In genomic region chr16:9567674-9568073, GRCh38 we compare ENCODE assay signal across 25 cellular contexts.
A peak's percentile ranks its signal among the peaks of the same experiment; 100 is the strongest.
DNase-seq lines count a peak whose midpoint lies in the region; ATAC-seq and TF ChIP-seq lines count a peak whose summit lies in the region.
"Had no signal": no experiment of that assay in that cellular context is flagged by ENCODE, and none has a peak within 500 bp of the region (broad histone marks: within the 10 kb centered on the region; RNA-seq: fewer than 3 reads in every experiment).

No MANE protein-coding gene starts in this region.

- H3K27me3 ChIP-seq in H9 (ENCODE audit: insufficient read depth, low read length) (no peaks in the 10 kb centered on the region; the same call in 1 of the 2 replicates), smooth muscle cell (ENCODE audit: low read depth) (no peaks in the 10 kb centered on the region), foreskin keratinocyte (no peaks in the 10 kb centered on the region)
- H3K27me3 ChIP-seq: neural progenitor cell, right atrium auricular region had no signal

- no peaks in the 10 kb centered on the region for H3F3A ChIP-seq in smooth muscle cell (ENCODE audit: low read depth)

- H3K23me2 ChIP-seq in H9 (ENCODE audit: insufficient read length, low read depth, low read length, poor library complexity, severe bottlenecking) = no peaks in the 10 kb centered on the region

- H3K4me1 ChIP-seq in H9 (ENCODE audit: insufficient read depth, low read length) (peaks cover 4% of the 10 kb centered on the region; the same call in 1 of the 2 replicates), smooth muscle cell (ENCODE audit: low read depth) (no peaks in the 10 kb centered on the region), foreskin keratinocyte (no peaks in the 10 kb centered on the region)
- H3K4me1 ChIP-seq: A549, HAP-1, right atrium auricular region had no signal

- H3K79me2 ChIP-seq in H9 (ENCODE audit: insufficient read depth, low read length) = no peaks in the 10 kb centered on the region
- H3K79me2 ChIP-seq in smooth muscle cell (ENCODE audit: low read depth) = no peaks in the 10 kb centered on the region

- peak overlapping the region; percentile 27 for H3K18ac ChIP-seq in H9 (ENCODE audit: insufficient read length, low read depth, low read length)

- H2BK5ac ChIP-seq in H9 (ENCODE audit: insufficient read length, low read length) = no peak overlapping the region

- H4K20me1 ChIP-seq in H9 (ENCODE audit: control insufficient read depth, insufficient read depth, insufficient read length) (no peaks in the 10 kb centered on the region), smooth muscle cell (ENCODE audit: low read depth) (no peaks in the 10 kb centered on the region)

- no peak overlapping the region for H4K8ac ChIP-seq in H9 (replicated peaks; ENCODE audit: insufficient read length, low read depth, low read length)

- H3K4me3 Mint-ChIP-seq in activated CD4-positive, alpha-beta T cell treated with anti-CD3 and anti-CD28 coated beads for 36 hours = no peak overlapping the region
- no peak overlapping the region for H3K4me3 Mint-ChIP-seq in H9
- H3K4me3 Mint-ChIP-seq: effector memory CD8-positive, alpha-beta T cell; neural progenitor cell had no signal

- no peaks in the 10 kb centered on the region for H3K9me3 ChIP-seq in H9 (ENCODE audit: control insufficient read depth, low read depth, low read length)
- no peaks in the 10 kb centered on the region for H3K9me3 ChIP-seq in smooth muscle cell (replicated peaks; ENCODE audit: low read depth)
- H3K9me3 ChIP-seq: A549, HAP-1, right atrium auricular region had no signal

- H3K4me1 Mint-ChIP-seq in activated CD4-positive, alpha-beta T cell treated with anti-CD3 and anti-CD28 coated beads for 36 hours = no peaks in the 10 kb centered on the region
- peaks cover 12 to 17% of the 10 kb centered on the region in 2 experiments for H3K4me1 Mint-ChIP-seq in H9
- H3K4me1 Mint-ChIP-seq: CD4-positive, alpha-beta memory T cell; neural progenitor cell had no signal

- H3K27ac Mint-ChIP-seq in activated CD4-positive, alpha-beta T cell treated with anti-CD3 and anti-CD28 coated beads for 36 hours = no peak overlapping the region
- no peak overlapping the region; a peak in 1 of 7 replicates for H3K27ac Mint-ChIP-seq in H9
- H3K27ac Mint-ChIP-seq: CD4-positive, alpha-beta memory T cell; effector memory CD8-positive, alpha-beta T cell; neural progenitor cell had no signal

- no peak overlapping the region for H2AK5ac ChIP-seq in H9 (ENCODE audit: insufficient read length, low read length)

- H2BK12ac ChIP-seq in H9 (ENCODE audit: insufficient read length, low read depth, low read length) = no peak overlapping the region

- POLR2A ChIA-PET in activated CD4-positive, alpha-beta T cell treated with anti-CD3 and anti-CD28 coated beads for 36 hours (lab: Charles Lee) = interaction anchor here (0.6 kb wide), 1 partner anchor 55 kb away, joined by 4 read pairs; no protein-coding TSS in a partner anchor

- no peaks in the 10 kb centered on the region for H3K27me3 Mint-ChIP-seq in activated CD4-positive, alpha-beta T cell treated with anti-CD3 and anti-CD28 coated beads for 36 hours
- H3K27me3 Mint-ChIP-seq in H9 (ENCODE audit: low read depth) = no peaks in the 10 kb centered on the region
- H3K27me3 Mint-ChIP-seq: CD4-positive, alpha-beta memory T cell; effector memory CD8-positive, alpha-beta T cell had no signal

- H3K4me2 ChIP-seq in H9 (ENCODE audit: insufficient read depth, insufficient read length, low read length) (no peak overlapping the region), smooth muscle cell (peak overlapping the region; percentile 11)
- H3K4me2 ChIP-seq: A549, neural progenitor cell had no signal

- H2AFZ ChIP-seq in H9 (ENCODE audit: low read length) (no peak overlapping the region), smooth muscle cell (ENCODE audit: low read depth) (peak overlapping the region; percentile 14)
- H2AFZ ChIP-seq: neural progenitor cell had no signal

- peak; percentile 34 for DNase-seq in activated CD4-positive, alpha-beta T cell treated with anti-CD3 and anti-CD28 coated beads for 36 hours
- DNase-seq in activated CD4-positive, alpha-beta T cell treated with anti-CD3 and anti-CD28 coated beads, Interleukin-2, amount 50 U/mL, for 1 hour = no peak
- DNase-seq in H9 (no peak), NCI-H774 (lab: John Stamatoyannopoulos, UW) (peak; percentile 5), smooth muscle cell (lab: John Stamatoyannopoulos, UW; ENCODE audit: unreplicated experiment) (peak; percentile 9), cerebellar nuclear complex (lab: John Stamatoyannopoulos, UW) (no peak), foreskin keratinocyte (no peak)
- DNase-seq: activated naive CD4-positive, alpha-beta T cell; activated T-cell treated with anti-CD3 and anti-CD28 coated beads, Interleukin-2, amount 50 U/mL, for 48 hours; AML-193; caudate nucleus; CD4-positive, alpha-beta memory T cell; cortex of kidney; effector memory CD8-positive, alpha-beta T cell; glutamatergic neuron; NCI-H526 treated with DMSO at 0.1 percent for 48 hours; SHP77 treated with DMSO at 0.1 percent for 48 hours; small intestine; stimulated activated naive CD4-positive, alpha-beta T cell treated with Interleukin-2 at 50 U/mL for 16 hours had no signal

- no peak overlapping the region for H3T11ph ChIP-seq in H9 (ENCODE audit: low read length)

- H3K27ac ChIP-seq in H9 (ENCODE audit: insufficient read length, low read depth, low read length) (no peak overlapping the region), smooth muscle cell (ENCODE audit: low read depth) (peak overlapping the region; percentile 10), foreskin keratinocyte (no peak overlapping the region)
- H3K27ac ChIP-seq: A549, neural progenitor cell, right atrium auricular region had no signal

- H3K4ac ChIP-seq in H9 (ENCODE audit: low read depth, low read length) = no peak overlapping the region

- no peak overlapping the region for H3K9ac ChIP-seq in H9 (ENCODE audit: extremely low read depth, insufficient read length, low read length)
- no peak overlapping the region for H3K9ac ChIP-seq in smooth muscle cell (ENCODE audit: low read depth)
- H3K9ac ChIP-seq: neural progenitor cell had no signal

- TF ChIP-seq CTCF in H9 (conservative IDR thresholded peaks at IDR 0.05) (no peak), smooth muscle cell (IDR thresholded peaks at IDR 0.05; ENCODE audit: borderline replicate concordance, insufficient read depth, poor library complexity, severe bottlenecking) (no peak), foreskin keratinocyte (conservative IDR thresholded peaks at IDR 0.05) (no peak)

- no peak overlapping the region for H2BK120ac ChIP-seq in H9 (ENCODE audit: low read depth, low read length, poor library complexity, severe bottlenecking)

- no peak overlapping the region for H2BK20ac ChIP-seq in H9 (ENCODE audit: low read depth, low read length, poor library complexity, severe bottlenecking)

- no peak overlapping the region for H4K5ac ChIP-seq in H9 (ENCODE audit: insufficient read length, low read depth, low read length)

- intact Hi-C loops in activated CD4-positive, alpha-beta T cell treated with anti-CD3 and anti-CD28 coated beads for 36 hours (cut with DNase I, micrococcal nuclease) = no loop called here

- H3K4me3 ChIP-seq in smooth muscle cell = no peak overlapping the region
- H3K4me3 ChIP-seq: A549, HAP-1, neural progenitor cell, right atrium auricular region had no signal

- H2BK15ac ChIP-seq in H9 (ENCODE audit: low read depth, low read length) = no peak overlapping the region

- peaks cover 3% of the 10 kb centered on the region for H3K9me3 Mint-ChIP-seq in activated CD4-positive, alpha-beta T cell treated with anti-CD3 and anti-CD28 coated beads for 36 hours (ENCODE audit: low read depth)
- no peaks in the 10 kb centered on the region for H3K9me3 Mint-ChIP-seq in H9

- H3K36me3 ChIP-seq in smooth muscle cell (ENCODE audit: low read depth) = no peaks in the 10 kb centered on the region
- H3K36me3 ChIP-seq: HAP-1, neural progenitor cell, right atrium auricular region had no signal

- no CpG with 5 or more reads among the region's 7 CpGs for WGBS in H9 (ENCODE audit: extremely low coverage, insufficient read length, low lambda C conversion rate)
- 37% methylated on average over 7 of the region's 7 CpGs for WGBS in smooth muscle cell (ENCODE audit: low lambda C conversion rate)

- no peak overlapping the region for H3K56ac ChIP-seq in H9 (ENCODE audit: insufficient read length, low read depth, low read length)

- H3K23ac ChIP-seq in H9 (ENCODE audit: insufficient read length, low read depth, low read length) = no peak overlapping the region

- no peak overlapping the region for H3K14ac ChIP-seq in H9 (ENCODE audit: insufficient read depth, low read length)

- no peak overlapping the region for H4K91ac ChIP-seq in H9 (ENCODE audit: insufficient read length, low read depth, low read length)

- ATAC-seq in activated CD4-positive, alpha-beta T cell treated with anti-CD3 and anti-CD28 coated beads for 36 hours = peak; percentile 71
- ATAC-seq in GM21717 (IDR thresholded peaks at IDR 0.05; ENCODE audit: unreplicated experiment) (no peak), foreskin keratinocyte (no peak)
- ATAC-seq: A549; effector memory CD8-positive, alpha-beta T cell; HepG2 had no signal

- H3K36me3 Mint-ChIP-seq in activated CD4-positive, alpha-beta T cell treated with anti-CD3 and anti-CD28 coated beads for 36 hours (ENCODE audit: low read depth) = no peaks in the 10 kb centered on the region
- H3K36me3 Mint-ChIP-seq in H9 (ENCODE audit: insufficient read depth in 1 of 3, low read depth in 3 of 3) = no peaks in the 10 kb centered on the region; a peak in 2 of 7 replicates
- H3K36me3 Mint-ChIP-seq: CD4-positive, alpha-beta memory T cell; neural progenitor cell had no signal

- H3K79me1 ChIP-seq in H9 (ENCODE audit: insufficient read depth, low read depth, low read length, poor library complexity, severe bottlenecking) = no peaks in the 10 kb centered on the region

- CTCF ChIA-PET in activated CD4-positive, alpha-beta T cell treated with anti-CD3 and anti-CD28 coated beads for 36 hours (lab: Charles Lee) = no interaction called here

Comparison
In these comparisons a context has a peak if more than half of its experiments do, and no peak if none do; other contexts are left out.
1. DNase-seq: peak in activated CD4-positive, alpha-beta T cell treated with anti-CD3 and anti-CD28 coated beads for 36 hours (single experiment), NCI-H774 (single experiment) and smooth muscle cell (single experiment); none in activated CD4-positive, alpha-beta T cell treated with anti-CD3 and anti-CD28 coated beads, Interleukin-2, amount 50 U/mL, for 1 hour (single experiment), H9 (single experiment), cerebellar nuclear complex (0 of 2) and foreskin keratinocyte (0 of 2).